Comparison of ENCODE assay signal across 8 cellular contexts in the genomic region with DNA sequence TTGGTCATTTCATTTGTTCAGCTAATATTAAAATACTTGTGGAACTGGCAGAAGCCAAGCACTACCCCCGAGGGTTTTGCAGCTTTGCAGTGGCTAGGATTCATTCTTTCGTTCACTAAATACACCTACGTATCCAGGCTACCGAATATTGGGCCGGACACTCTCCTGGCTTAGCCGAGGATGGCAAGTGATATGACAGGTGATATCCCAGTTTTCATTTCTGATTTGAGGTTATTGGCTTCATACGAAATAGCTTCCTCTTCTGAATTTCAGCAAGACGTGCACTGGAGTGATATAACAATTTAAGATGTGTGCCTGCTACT. TPM values are rescaled to one million over a fixed set of nuclear protein-coding genes. Genes with fewer than 3 reads are reported as not detected.
DNase-seq lines count a peak whose midpoint lies in the region; ATAC-seq and TF ChIP-seq lines count a peak whose summit lies in the region.

No MANE protein-coding gene starts in this region.

- H3K36me3 ChIP-seq in BE2C: no peaks in the 10 kb centered on the region
- H3K36me3 ChIP-seq in brain microvascular endothelial cell (replicated peaks): no peaks in the 10 kb centered on the region
- no peaks in the 10 kb centered on the region for H3K36me3 ChIP-seq in mesendoderm (ENCODE audit: control insufficient read depth, insufficient read depth, low read length)

- H3K4me3 ChIP-seq in BE2C (ENCODE audit: low read depth, low read length): peak overlapping the region; percentile 77
- peak overlapping the region; percentile 93 for H3K4me3 ChIP-seq in brain microvascular endothelial cell (ENCODE audit: low read depth, low read length)
- H3K4me3 ChIP-seq in mesendoderm (ENCODE audit: low read length): peak overlapping the region; percentile 83

- ATAC-seq in GM19395 (IDR thresholded peaks at IDR 0.05; ENCODE audit: unreplicated experiment): peak; percentile 19
- ATAC-seq in HG03025 (IDR thresholded peaks at IDR 0.05; ENCODE audit: low FRiP score, unreplicated experiment): no peak

- no peak overlapping the region for H3K18ac ChIP-seq in mesendoderm (ENCODE audit: low read length)

- H2BK15ac ChIP-seq in mesendoderm (replicated peaks; ENCODE audit: low read depth): no peak overlapping the region

- no peak overlapping the region for H2BK5ac ChIP-seq in mesendoderm (ENCODE audit: low read length)

- no peak overlapping the region for H2AK5ac ChIP-seq in mesendoderm (ENCODE audit: low read length)

- H3K27ac ChIP-seq in brain microvascular endothelial cell (peak overlapping the region; percentile 35), mesendoderm (ENCODE audit: low read depth, low read length) (no peak overlapping the region)

- H3K79me1 ChIP-seq in mesendoderm (ENCODE audit: low read length): no peaks in the 10 kb centered on the region

- H2BK120ac ChIP-seq in mesendoderm (ENCODE audit: low read depth, low read length): no peak overlapping the region

- no CpG with 5 or more reads among the region's 8 CpGs for WGBS in mesendoderm (ENCODE audit: extremely low coverage, insufficient coverage, low lambda C conversion rate)

- peak overlapping the region; percentile 90 for H3K56ac ChIP-seq in mesendoderm (ENCODE audit: low read length)

- H3K27me3 ChIP-seq in BE2C: no peaks in the 10 kb centered on the region
- H3K27me3 ChIP-seq in brain microvascular endothelial cell (replicated peaks): no peaks in the 10 kb centered on the region
- H3K27me3 ChIP-seq in mesendoderm (ENCODE audit: insufficient read depth, low read length, poor library complexity): no peaks in the 10 kb centered on the region

- H3K4me1 ChIP-seq in BE2C (no peaks in the 10 kb centered on the region; the same call in 1 of the 2 replicates), mesendoderm (ENCODE audit: control insufficient read depth, low read depth, low read length) (no peaks in the 10 kb centered on the region)

- no peaks in the 10 kb centered on the region for H3K9me3 ChIP-seq in BE2C

- H3K23ac ChIP-seq in mesendoderm (ENCODE audit: low read length): no peak overlapping the region

- H3K4me2 ChIP-seq in mesendoderm (ENCODE audit: low read length): peak overlapping the region; percentile 98

- in situ Hi-C loops in brain microvascular endothelial cell (cut with HindIII; ENCODE audit: low pct_ligation_motif_present, low sequenced_read_pairs): no loop called here

- peak overlapping the region; percentile 81 for H3K9ac ChIP-seq in mesendoderm (ENCODE audit: low read length)

- DNase-seq in BE2C (no peak), HS-27A (ENCODE audit: low read depth) (peak; percentile 45), brain microvascular endothelial cell (no peak), mesendoderm (no peak), superior temporal gyrus (ENCODE audit: extremely low spot score) (no peak), T1000 (lab: John Stamatoyannopoulos, UW) (no peak)

- H4K5ac ChIP-seq in mesendoderm (ENCODE audit: low read length): no peak overlapping the region

- H4K8ac ChIP-seq in mesendoderm (ENCODE audit: low read depth, low read length): no peak overlapping the region

- no peaks in the 10 kb centered on the region for H3K79me2 ChIP-seq in mesendoderm (ENCODE audit: control insufficient read depth, insufficient read depth, low read length)

- no peak overlapping the region for H3K4ac ChIP-seq in mesendoderm (ENCODE audit: low read depth, low read length)

- TF ChIP-seq CTCF in BE2C (IDR thresholded peaks at IDR 0.05; ENCODE audit: low read depth, low read length): no peak
- TF ChIP-seq CTCF in brain microvascular endothelial cell (IDR thresholded peaks at IDR 0.05; ENCODE audit: low read depth, low read length, missing control alignments): no peak

RNA-seq across cellular contexts. Expression of a gene that starts 0.5 kb away (rescaled TPM):
- 2.3 TPM for polyA plus RNA-seq in BE2C (2012; ENCODE audit: insufficient read depth, insufficient read length, low read depth)
- 14.9 TPM for polyA plus RNA-seq in mesendoderm (2013, experiment 1 of 2)
- polyA plus RNA-seq in mesendoderm (2013, experiment 2 of 2): 16.7 TPM

RNA-seq across cellular contexts. Expression of a gene that starts 39.0 kb away (rescaled TPM):
- polyA plus RNA-seq in BE2C (2012; ENCODE audit: insufficient read depth, insufficient read length, low read depth): 87.7 TPM
- polyA plus RNA-seq in mesendoderm (2013, experiment 1 of 2): 221 TPM
- polyA plus RNA-seq in mesendoderm (2013, experiment 2 of 2): 213 TPM
